1 cellular context compared by ENCODE assay signal in the genomic region with DNA sequence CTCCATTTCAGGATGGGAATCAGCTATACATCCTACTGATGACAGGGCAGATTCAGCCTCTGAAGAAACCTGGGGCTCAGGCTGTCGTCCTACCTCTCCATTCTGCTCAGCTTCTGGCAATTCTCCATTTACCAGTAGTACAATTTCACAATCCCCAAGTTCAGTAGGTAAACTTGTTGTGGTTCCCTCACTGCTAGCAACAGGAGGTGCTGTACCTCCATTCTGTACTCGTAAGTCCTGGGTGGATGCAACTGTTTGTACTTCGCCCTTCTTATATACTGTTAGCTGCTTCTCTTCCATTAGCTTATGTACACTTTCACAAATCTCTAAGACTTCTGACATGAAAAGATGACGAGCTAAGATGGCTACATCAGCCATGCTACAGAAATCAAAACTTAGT.
TF ChIP-seq lines count a peak whose summit lies in the region.

No MANE protein-coding gene starts in this region.

TF ChIP-seq in GM12878, 131 proteins besides CTCF, POLR2A, EP300 and RAD21:
- no peak for TF ChIP-seq BCL11A (IDR thresholded peaks at IDR 0.05; ENCODE audit: low read depth, low read length)
- TF ChIP-seq, protein P1, sequence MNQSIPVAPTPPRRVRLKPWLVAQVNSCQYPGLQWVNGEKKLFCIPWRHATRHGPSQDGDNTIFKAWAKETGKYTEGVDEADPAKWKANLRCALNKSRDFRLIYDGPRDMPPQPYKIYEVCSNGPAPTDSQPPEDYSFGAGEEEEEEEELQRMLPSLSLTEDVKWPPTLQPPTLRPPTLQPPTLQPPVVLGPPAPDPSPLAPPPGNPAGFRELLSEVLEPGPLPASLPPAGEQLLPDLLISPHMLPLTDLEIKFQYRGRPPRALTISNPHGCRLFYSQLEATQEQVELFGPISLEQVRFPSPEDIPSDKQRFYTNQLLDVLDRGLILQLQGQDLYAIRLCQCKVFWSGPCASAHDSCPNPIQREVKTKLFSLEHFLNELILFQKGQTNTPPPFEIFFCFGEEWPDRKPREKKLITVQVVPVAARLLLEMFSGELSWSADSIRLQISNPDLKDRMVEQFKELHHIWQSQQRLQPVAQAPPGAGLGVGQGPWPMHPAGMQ (IDR thresholded peaks at IDR 0.05; ENCODE audit: borderline replicate concordance) = no peak
- no peak for TF ChIP-seq ZNF207 (IDR thresholded peaks at IDR 0.05; ENCODE audit: borderline replicate concordance)
- TF ChIP-seq, protein P2, sequence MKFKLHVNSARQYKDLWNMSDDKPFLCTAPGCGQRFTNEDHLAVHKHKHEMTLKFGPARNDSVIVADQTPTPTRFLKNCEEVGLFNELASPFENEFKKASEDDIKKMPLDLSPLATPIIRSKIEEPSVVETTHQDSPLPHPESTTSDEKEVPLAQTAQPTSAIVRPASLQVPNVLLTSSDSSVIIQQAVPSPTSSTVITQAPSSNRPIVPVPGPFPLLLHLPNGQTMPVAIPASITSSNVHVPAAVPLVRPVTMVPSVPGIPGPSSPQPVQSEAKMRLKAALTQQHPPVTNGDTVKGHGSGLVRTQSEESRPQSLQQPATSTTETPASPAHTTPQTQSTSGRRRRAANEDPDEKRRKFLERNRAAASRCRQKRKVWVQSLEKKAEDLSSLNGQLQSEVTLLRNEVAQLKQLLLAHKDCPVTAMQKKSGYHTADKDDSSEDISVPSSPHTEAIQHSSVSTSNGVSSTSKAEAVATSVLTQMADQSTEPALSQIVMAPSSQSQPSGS (IDR thresholded peaks at IDR 0.05; ENCODE audit: low read length) = no peak
- TF ChIP-seq, protein P3, sequence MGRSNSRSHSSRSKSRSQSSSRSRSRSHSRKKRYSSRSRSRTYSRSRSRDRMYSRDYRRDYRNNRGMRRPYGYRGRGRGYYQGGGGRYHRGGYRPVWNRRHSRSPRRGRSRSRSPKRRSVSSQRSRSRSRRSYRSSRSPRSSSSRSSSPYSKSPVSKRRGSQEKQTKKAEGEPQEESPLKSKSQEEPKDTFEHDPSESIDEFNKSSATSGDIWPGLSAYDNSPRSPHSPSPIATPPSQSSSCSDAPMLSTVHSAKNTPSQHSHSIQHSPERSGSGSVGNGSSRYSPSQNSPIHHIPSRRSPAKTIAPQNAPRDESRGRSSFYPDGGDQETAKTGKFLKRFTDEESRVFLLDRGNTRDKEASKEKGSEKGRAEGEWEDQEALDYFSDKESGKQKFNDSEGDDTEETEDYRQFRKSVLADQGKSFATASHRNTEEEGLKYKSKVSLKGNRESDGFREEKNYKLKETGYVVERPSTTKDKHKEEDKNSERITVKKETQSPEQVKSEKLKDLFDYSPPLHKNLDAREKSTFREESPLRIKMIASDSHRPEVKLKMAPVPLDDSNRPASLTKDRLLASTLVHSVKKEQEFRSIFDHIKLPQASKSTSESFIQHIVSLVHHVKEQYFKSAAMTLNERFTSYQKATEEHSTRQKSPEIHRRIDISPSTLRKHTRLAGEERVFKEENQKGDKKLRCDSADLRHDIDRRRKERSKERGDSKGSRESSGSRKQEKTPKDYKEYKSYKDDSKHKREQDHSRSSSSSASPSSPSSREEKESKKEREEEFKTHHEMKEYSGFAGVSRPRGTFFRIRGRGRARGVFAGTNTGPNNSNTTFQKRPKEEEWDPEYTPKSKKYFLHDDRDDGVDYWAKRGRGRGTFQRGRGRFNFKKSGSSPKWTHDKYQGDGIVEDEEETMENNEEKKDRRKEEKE (IDR thresholded peaks at IDR 0.05) = no peak
- no peak for TF ChIP-seq SMAD1 (IDR thresholded peaks at IDR 0.05; ENCODE audit: low read depth, partially characterized antibody)
- TF ChIP-seq MTA3 (IDR thresholded peaks at IDR 0.05; ENCODE audit: borderline replicate concordance, low read length) = no peak
- TF ChIP-seq RELA (IDR thresholded peaks at IDR 0.05; ENCODE audit: borderline replicate concordance, partially characterized antibody) = no peak
- TF ChIP-seq CBFB (IDR thresholded peaks at IDR 0.05; ENCODE audit: low read depth) = no peak
- no peak for TF ChIP-seq MYC (IDR thresholded peaks at IDR 0.05; ENCODE audit: insufficient read depth, insufficient read length, insufficient replicate concordance, low read length, severe bottlenecking)
- TF ChIP-seq POLR2AphosphoS5 (IDR thresholded peaks at IDR 0.05; ENCODE audit: low read length) = no peak
- no peak for TF ChIP-seq ETV6 (conservative IDR thresholded peaks at IDR 0.05 in 1 of 2, IDR thresholded peaks at IDR 0.05 in 1 of 2; ENCODE audit: borderline replicate concordance in 1 of 2, low read depth in 1 of 2)
- TF ChIP-seq BACH1 (IDR thresholded peaks at IDR 0.05; ENCODE audit: borderline replicate concordance) = no peak
- no peak for TF ChIP-seq NR2C1 (IDR thresholded peaks at IDR 0.05)
- TF ChIP-seq CREB1 (IDR thresholded peaks at IDR 0.05; ENCODE audit: low read depth) = no peak
- TF ChIP-seq NBN (IDR thresholded peaks at IDR 0.05) = no peak
- TF ChIP-seq, protein P4, sequence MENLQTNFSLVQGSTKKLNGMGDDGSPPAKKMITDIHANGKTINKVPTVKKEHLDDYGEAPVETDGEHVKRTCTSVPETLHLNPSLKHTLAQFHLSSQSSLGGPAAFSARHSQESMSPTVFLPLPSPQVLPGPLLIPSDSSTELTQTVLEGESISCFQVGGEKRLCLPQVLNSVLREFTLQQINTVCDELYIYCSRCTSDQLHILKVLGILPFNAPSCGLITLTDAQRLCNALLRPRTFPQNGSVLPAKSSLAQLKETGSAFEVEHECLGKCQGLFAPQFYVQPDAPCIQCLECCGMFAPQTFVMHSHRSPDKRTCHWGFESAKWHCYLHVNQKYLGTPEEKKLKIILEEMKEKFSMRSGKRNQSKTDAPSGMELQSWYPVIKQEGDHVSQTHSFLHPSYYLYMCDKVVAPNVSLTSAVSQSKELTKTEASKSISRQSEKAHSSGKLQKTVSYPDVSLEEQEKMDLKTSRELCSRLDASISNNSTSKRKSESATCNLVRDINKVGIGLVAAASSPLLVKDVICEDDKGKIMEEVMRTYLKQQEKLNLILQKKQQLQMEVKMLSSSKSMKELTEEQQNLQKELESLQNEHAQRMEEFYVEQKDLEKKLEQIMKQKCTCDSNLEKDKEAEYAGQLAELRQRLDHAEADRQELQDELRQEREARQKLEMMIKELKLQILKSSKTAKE (IDR thresholded peaks at IDR 0.05; ENCODE audit: low read depth, poor library complexity, severe bottlenecking) = no peak
- TF ChIP-seq SRF (IDR thresholded peaks at IDR 0.05; ENCODE audit: low read depth in 2 of 2, low read length in 2 of 2) = no peak
- TF ChIP-seq, protein P5, sequence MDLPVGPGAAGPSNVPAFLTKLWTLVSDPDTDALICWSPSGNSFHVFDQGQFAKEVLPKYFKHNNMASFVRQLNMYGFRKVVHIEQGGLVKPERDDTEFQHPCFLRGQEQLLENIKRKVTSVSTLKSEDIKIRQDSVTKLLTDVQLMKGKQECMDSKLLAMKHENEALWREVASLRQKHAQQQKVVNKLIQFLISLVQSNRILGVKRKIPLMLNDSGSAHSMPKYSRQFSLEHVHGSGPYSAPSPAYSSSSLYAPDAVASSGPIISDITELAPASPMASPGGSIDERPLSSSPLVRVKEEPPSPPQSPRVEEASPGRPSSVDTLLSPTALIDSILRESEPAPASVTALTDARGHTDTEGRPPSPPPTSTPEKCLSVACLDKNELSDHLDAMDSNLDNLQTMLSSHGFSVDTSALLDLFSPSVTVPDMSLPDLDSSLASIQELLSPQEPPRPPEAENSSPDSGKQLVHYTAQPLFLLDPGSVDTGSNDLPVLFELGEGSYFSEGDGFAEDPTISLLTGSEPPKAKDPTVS (IDR thresholded peaks at IDR 0.05; ENCODE audit: low read depth, low read length) = no peak
- TF ChIP-seq NFYA (IDR thresholded peaks at IDR 0.05; ENCODE audit: borderline replicate concordance, low read depth, low read length) = no peak
